Comparison of ENCODE assay signal across 18 cellular contexts in genomic region chr12:80045594-80045993, GRCh38. TPM values are rescaled to one million over a fixed set of nuclear protein-coding genes. Genes with fewer than 3 reads are reported as not detected.
A peak's percentile ranks its signal among the peaks of the same experiment; 100 is the strongest.
DNase-seq lines count a peak whose midpoint lies in the region; ATAC-seq and TF ChIP-seq lines count a peak whose summit lies in the region.
"Had no signal": no experiment of that assay in that cellular context is flagged by ENCODE, and none has a peak within 500 bp of the region (broad histone marks: within the 10 kb centered on the region; RNA-seq: fewer than 3 reads in every experiment).

No MANE protein-coding gene starts in this region.

- CTCF ChIA-PET in AG04449 (lab: Yijun Ruan, JAX), result interaction anchor here (1.4 to 1.6 kb wide), 3 partner anchors 11 to 142 kb away, joined by 3 to 6 read pairs (median 3); no protein-coding TSS in a partner anchor
- CTCF ChIA-PET in CD4-positive, alpha-beta memory T cell (lab: Charles Lee; ENCODE audit: partially characterized antibody), result interaction anchor here (0.7 to 1.3 kb wide), 3 partner anchors 8 to 142 kb away, joined by 3 to 6 read pairs (median 4); no protein-coding TSS in a partner anchor
- CTCF ChIA-PET in activated naive CD4-positive, alpha-beta T cell treated with anti-CD3 and anti-CD28 coated beads for 36 hours (lab: Charles Lee), result interaction anchor here (0.6 to 0.7 kb wide), 2 partner anchors 125 to 990 kb away, joined by 4 read pairs; no protein-coding TSS in a partner anchor
- CTCF ChIA-PET in activated naive CD4-positive, alpha-beta T cell treated with anti-CD3 and anti-CD28 coated beads, Interleukin-2, amount 10 ng/mL, durations not matched to agents 7 days and 5 days (lab: Charles Lee), result interaction anchor here (0.6 kb wide), 1 partner anchor 407 kb away, joined by 5 read pairs; no protein-coding TSS in a partner anchor

- peak; percentile 46 for DNase-seq in AG04449 (ENCODE audit: low read depth, low spot score)
- peak; percentile 42 for DNase-seq in HPDE6-E6E7 (ENCODE audit: extremely low spot score)
- DNase-seq in astrocyte of the cerebellum (ENCODE audit: low read depth), result peak; percentile 41
- peak; percentile 80 to 86 for DNase-seq in foreskin fibroblast
- no peak for DNase-seq in CD4-positive, alpha-beta memory T cell
- no peak for DNase-seq in activated naive CD4-positive, alpha-beta T cell treated with anti-CD3 and anti-CD28 coated beads for 36 hours
- DNase-seq in naive thymus-derived CD8-positive, alpha-beta T cell, result no peak
- DNase-seq in activated naive CD4-positive, alpha-beta T cell treated with anti-CD3 and anti-CD28 coated beads, Interleukin-2, amount 10 ng/mL, durations not matched to agents 7 days and 5 days, result no peak
- DNase-seq: ACHN; activated CD4-positive, alpha-beta T cell treated with anti-CD3 and anti-CD28 coated beads, Interleukin-2, amount 50 U/mL, for 48 hours; activated T-cell treated with anti-CD3 and anti-CD28 coated beads, Interleukin-2, amount 50 U/mL, for 4 hours; Karpas-422; NCI-H1436; ovary; spleen; stimulated activated naive CD4-positive, alpha-beta T cell had no signal

- no peaks in the 10 kb centered on the region for H3K9me3 ChIP-seq in CD4-positive, alpha-beta memory T cell (ENCODE audit: control insufficient read depth in 1 of 2, low read length in 2 of 2)
- H3K9me3 ChIP-seq: ovary, spleen had no signal

- TF ChIP-seq CTCF in AG04449 (IDR thresholded peaks at IDR 0.05; ENCODE audit: insufficient read depth, low read length, missing control alignments), result no peak
- no peak for TF ChIP-seq CTCF in astrocyte of the cerebellum (IDR thresholded peaks at IDR 0.05; ENCODE audit: low read depth, low read length, missing control alignments)
- TF ChIP-seq CTCF in foreskin fibroblast (IDR thresholded peaks at IDR 0.05; ENCODE audit: low read depth, low read length), result no peak

- no peak overlapping the region for H3K27ac Mint-ChIP-seq in CD4-positive, alpha-beta memory T cell
- H3K27ac Mint-ChIP-seq in activated naive CD4-positive, alpha-beta T cell treated with anti-CD3 and anti-CD28 coated beads for 36 hours, result no peak overlapping the region
- H3K27ac Mint-ChIP-seq in naive thymus-derived CD8-positive, alpha-beta T cell, result no peak overlapping the region
- H3K27ac Mint-ChIP-seq in activated naive CD4-positive, alpha-beta T cell treated with anti-CD3 and anti-CD28 coated beads, Interleukin-2, amount 10 ng/mL, durations not matched to agents 7 days and 5 days, result no peak overlapping the region

- no peak overlapping the region for H3K4me3 ChIP-seq in AG04449 (ENCODE audit: low read depth, low read length)
- H3K4me3 ChIP-seq in astrocyte of the cerebellum (ENCODE audit: low read depth, low read length), result no peak overlapping the region
- H3K4me3 ChIP-seq in foreskin fibroblast (ENCODE audit: low read depth in 1 of 2, low read length in 2 of 2), result no peak overlapping the region
- H3K4me3 ChIP-seq in CD4-positive, alpha-beta memory T cell (ENCODE audit: low read length in 2 of 2), result no peak overlapping the region
- H3K4me3 ChIP-seq: ovary, spleen had no signal

- no peaks in the 10 kb centered on the region for H3K9me3 Mint-ChIP-seq in CD4-positive, alpha-beta memory T cell
- H3K9me3 Mint-ChIP-seq in activated naive CD4-positive, alpha-beta T cell treated with anti-CD3 and anti-CD28 coated beads for 36 hours, result no peaks in the 10 kb centered on the region
- H3K9me3 Mint-ChIP-seq in naive thymus-derived CD8-positive, alpha-beta T cell, result peaks cover 0 to 4% (median 0%) of the 10 kb centered on the region in 9 donors
- no peaks in the 10 kb centered on the region for H3K9me3 Mint-ChIP-seq in activated naive CD4-positive, alpha-beta T cell treated with anti-CD3 and anti-CD28 coated beads, Interleukin-2, amount 10 ng/mL, durations not matched to agents 7 days and 5 days
- H3K9me3 Mint-ChIP-seq: activated T-cell treated with anti-CD3 and anti-CD28 coated beads, Interleukin-2, amount 50 U/mL, for 4 hours had no signal

- intact Hi-C loops in CD4-positive, alpha-beta memory T cell (cut with micrococcal nuclease), result no loop called here
- intact Hi-C loops in activated naive CD4-positive, alpha-beta T cell treated with anti-CD3 and anti-CD28 coated beads for 36 hours (cut with micrococcal nuclease), result no loop called here

- in situ Hi-C loops in astrocyte of the cerebellum (cut with HindIII; ENCODE audit: low sequenced_read_pairs), result no loop called here

- peaks cover 0 to 1% of the 10 kb centered on the region in 2 donors for H3K27me3 Mint-ChIP-seq in CD4-positive, alpha-beta memory T cell
- H3K27me3 Mint-ChIP-seq in activated naive CD4-positive, alpha-beta T cell treated with anti-CD3 and anti-CD28 coated beads for 36 hours (ENCODE audit: low read depth), result peaks cover 1% of the 10 kb centered on the region
- H3K27me3 Mint-ChIP-seq in naive thymus-derived CD8-positive, alpha-beta T cell, result peaks cover 2 to 11% (median 8%) of the 10 kb centered on the region in 5 donors
- H3K27me3 Mint-ChIP-seq in activated naive CD4-positive, alpha-beta T cell treated with anti-CD3 and anti-CD28 coated beads, Interleukin-2, amount 10 ng/mL, durations not matched to agents 7 days and 5 days, result no peaks in the 10 kb centered on the region

- no peaks in the 10 kb centered on the region for H3K36me3 ChIP-seq in CD4-positive, alpha-beta memory T cell (ENCODE audit: insufficient read depth, low read length)
- H3K36me3 ChIP-seq: ovary, spleen had no signal

- no peaks in the 10 kb centered on the region for H3K4me1 Mint-ChIP-seq in CD4-positive, alpha-beta memory T cell
- H3K4me1 Mint-ChIP-seq in activated naive CD4-positive, alpha-beta T cell treated with anti-CD3 and anti-CD28 coated beads for 36 hours (ENCODE audit: low read depth), result no peaks in the 10 kb centered on the region
- no peaks in the 10 kb centered on the region for H3K4me1 Mint-ChIP-seq in naive thymus-derived CD8-positive, alpha-beta T cell
- no peaks in the 10 kb centered on the region for H3K4me1 Mint-ChIP-seq in activated naive CD4-positive, alpha-beta T cell treated with anti-CD3 and anti-CD28 coated beads, Interleukin-2, amount 10 ng/mL, durations not matched to agents 7 days and 5 days

- no peak for ATAC-seq in naive thymus-derived CD8-positive, alpha-beta T cell
- ATAC-seq: activated T-cell treated with anti-CD3 and anti-CD28 coated beads, Interleukin-2, amount 50 U/mL, for 4 hours; left lobe of liver had no signal

- POLR2A ChIA-PET in AG04449 (lab: Yijun Ruan, JAX), result interaction anchor here (0.5 to 0.8 kb wide), 2 partner anchors 12 to 96 kb away, joined by 3 read pairs; no protein-coding TSS in a partner anchor
- POLR2A ChIA-PET in CD4-positive, alpha-beta memory T cell (lab: Charles Lee; ENCODE audit: partially characterized antibody), result no interaction called here
- POLR2A ChIA-PET in naive thymus-derived CD8-positive, alpha-beta T cell (lab: Charles Lee), result no interaction called here

- H3K4me1 ChIP-seq in CD4-positive, alpha-beta memory T cell (ENCODE audit: insufficient read depth, low read length), result no peaks in the 10 kb centered on the region
- H3K4me1 ChIP-seq: spleen had no signal

- H3K36me3 Mint-ChIP-seq in CD4-positive, alpha-beta memory T cell, result no peaks in the 10 kb centered on the region
- H3K36me3 Mint-ChIP-seq in activated naive CD4-positive, alpha-beta T cell treated with anti-CD3 and anti-CD28 coated beads for 36 hours (ENCODE audit: low read depth), result no peaks in the 10 kb centered on the region
- no peaks in the 10 kb centered on the region for H3K36me3 Mint-ChIP-seq in naive thymus-derived CD8-positive, alpha-beta T cell
- no peaks in the 10 kb centered on the region for H3K36me3 Mint-ChIP-seq in activated naive CD4-positive, alpha-beta T cell treated with anti-CD3 and anti-CD28 coated beads, Interleukin-2, amount 10 ng/mL, durations not matched to agents 7 days and 5 days

- H3K27ac ChIP-seq in CD4-positive, alpha-beta memory T cell (ENCODE audit: low read depth, low read length), result no peak overlapping the region
- H3K27ac ChIP-seq: HL-60, ovary, spleen had no signal

- H3K27me3 ChIP-seq in CD4-positive, alpha-beta memory T cell (ENCODE audit: insufficient read depth, low read length), result no peaks in the 10 kb centered on the region
- H3K27me3 ChIP-seq: ovary, spleen had no signal

- no peak overlapping the region for H3K4me3 Mint-ChIP-seq in CD4-positive, alpha-beta memory T cell
- H3K4me3 Mint-ChIP-seq in activated naive CD4-positive, alpha-beta T cell treated with anti-CD3 and anti-CD28 coated beads for 36 hours, result no peak overlapping the region
- no peak overlapping the region for H3K4me3 Mint-ChIP-seq in naive thymus-derived CD8-positive, alpha-beta T cell
- H3K4me3 Mint-ChIP-seq in activated naive CD4-positive, alpha-beta T cell treated with anti-CD3 and anti-CD28 coated beads, Interleukin-2, amount 10 ng/mL, durations not matched to agents 7 days and 5 days, result no peak overlapping the region
- H3K4me3 Mint-ChIP-seq: activated T-cell treated with anti-CD3 and anti-CD28 coated beads, Interleukin-2, amount 50 U/mL, for 4 hours had no signal

RNA-seq across cellular contexts. Expression of gene OTOGL, which starts 53.7 kb away (rescaled TPM):
- not detected for total RNA-seq in CD4-positive, alpha-beta memory T cell
- not detected for polyA plus RNA-seq in CD4-positive, alpha-beta memory T cell
- not detected for total RNA-seq in activated naive CD4-positive, alpha-beta T cell treated with anti-CD3 and anti-CD28 coated beads for 36 hours
- total RNA-seq in naive thymus-derived CD8-positive, alpha-beta T cell, result not detected
- polyA plus RNA-seq in naive thymus-derived CD8-positive, alpha-beta T cell, result not detected
- total RNA-seq: activated T-cell treated with anti-CD3 and anti-CD28 coated beads, Interleukin-2, amount 50 U/mL, for 4 hours had no signal

Comparison
In these comparisons a context has a peak if more than half of its experiments do, and no peak if none do; other contexts are left out.
1. DNase-seq: peak in AG04449 (single experiment), HPDE6-E6E7 (single experiment), astrocyte of the cerebellum (single experiment) and foreskin fibroblast (2 of 2); none in CD4-positive, alpha-beta memory T cell (0 of 5), activated naive CD4-positive, alpha-beta T cell treated with anti-CD3 and anti-CD28 coated beads for 36 hours (single experiment), naive thymus-derived CD8-positive, alpha-beta T cell (0 of 10) and activated naive CD4-positive, alpha-beta T cell treated with anti-CD3 and anti-CD28 coated beads, Interleukin-2, amount 10 ng/mL, durations not matched to agents 7 days and 5 days (single experiment).